Comparison of ENCODE assay signal across 1 cellular context in genomic region chr4:39731908-39732307, GRCh38.
TF ChIP-seq lines count a peak whose summit lies in the region.

No MANE protein-coding gene starts in this region.

TF ChIP-seq in GM12878, 131 proteins besides CTCF, POLR2A, EP300 and RAD21 (continued from another document):
- no peak for TF ChIP-seq ETV6 (conservative IDR thresholded peaks at IDR 0.05 in 1 of 2, IDR thresholded peaks at IDR 0.05 in 1 of 2; ENCODE audit: borderline replicate concordance in 1 of 2, low read depth in 1 of 2)
- TF ChIP-seq NFXL1 (IDR thresholded peaks at IDR 0.05; ENCODE audit: borderline replicate concordance): no peak
- no peak for TF ChIP-seq IKZF2 (IDR thresholded peaks at IDR 0.05)
- TF ChIP-seq YBX1 (IDR thresholded peaks at IDR 0.05): no peak
- no peak for TF ChIP-seq IKZF1 (conservative IDR thresholded peaks at IDR 0.05)
- no peak for TF ChIP-seq YY1 (IDR thresholded peaks at IDR 0.05; ENCODE audit: low read depth, low read length)
- TF ChIP-seq PKNOX1 (IDR thresholded peaks at IDR 0.05): no peak
- TF ChIP-seq MYB (IDR thresholded peaks at IDR 0.05; ENCODE audit: borderline replicate concordance, low read depth, low read length): no peak
- TF ChIP-seq CEBPZ (IDR thresholded peaks at IDR 0.05; ENCODE audit: low read depth, low read length): no peak
- no peak for TF ChIP-seq BACH1 (IDR thresholded peaks at IDR 0.05; ENCODE audit: borderline replicate concordance)
- TF ChIP-seq E2F4 (IDR thresholded peaks at IDR 0.05; ENCODE audit: low read depth, low read length): no peak
- no peak for TF ChIP-seq SMARCA5 (IDR thresholded peaks at IDR 0.05)
- no peak for TF ChIP-seq GATAD2B (conservative IDR thresholded peaks at IDR 0.05; ENCODE audit: low read depth)
- no peak for TF ChIP-seq GABPA (IDR thresholded peaks at IDR 0.05; ENCODE audit: low read depth)
